8 cellular contexts compared by ENCODE assay signal in genomic region chr9:91193658-91194391, GRCh38.
DNase-seq lines count a peak whose midpoint lies in the region; ATAC-seq, FAIRE-seq and TF ChIP-seq lines count a peak whose summit lies in the region.

No MANE protein-coding gene starts in this region.

- CTCF ChIA-PET in endothelial cell of umbilical vein (lab: Charles Lee), result interaction anchor here (1.3 to 1.7 kb wide), 2 partner anchors 29 to 104 kb away, joined by 4 to 9 read pairs; no protein-coding TSS in a partner anchor

- dilution Hi-C loops in endothelial cell of umbilical vein (cut with MboI; ENCODE audit: extremely low pct_ligation_motif_present, low sequenced_read_pairs), result no loop called here

- TF ChIP-seq POLR2A in endothelial cell of umbilical vein (IDR thresholded peaks at IDR 0.05; ENCODE audit: low read depth, low read length), result peak; percentile 40

- peak overlapping the region; percentile 83 for H3K4me2 ChIP-seq in endothelial cell of umbilical vein (ENCODE audit: insufficient read depth, low read length)

- no peaks in the 10 kb centered on the region for H3K36me3 ChIP-seq in endothelial cell of umbilical vein (ENCODE audit: control insufficient read depth in 2 of 2, extremely low read depth in 1 of 2, insufficient read depth in 2 of 2, low read length in 2 of 2)

- H4K20me1 ChIP-seq in endothelial cell of umbilical vein (replicated peaks; ENCODE audit: control insufficient read depth, extremely low read depth, insufficient read depth, low read length), result no peaks in the 10 kb centered on the region

- DNase-seq in NCI-H2196 (lab: John Stamatoyannopoulos, UW; ENCODE audit: unreplicated experiment) (peak; percentile 70), NCI-H2196 treated with DMSO at 0.1 percent for 48 hours (lab: John Stamatoyannopoulos, UW; ENCODE audit: unreplicated experiment) (no peak), NOMO-1 (lab: John Stamatoyannopoulos, UW; ENCODE audit: unreplicated experiment in 2 of 2) (peak; percentile 59 to 63), endothelial cell of umbilical vein (ENCODE audit: low read depth, low spot score) (peak; percentile 94)
- peak; percentile 95 for DNase-seq in activated CD8-positive, alpha-beta memory T cell treated with anti-CD3 and anti-CD28 coated beads, Interleukin-2, amount 50 U/mL, for 48 hours
- DNase-seq in stimulated activated CD8-positive, alpha-beta memory T cell treated with anti-CD3 and anti-CD28 coated beads, Interleukin-2, amount 100 ng/mL, for 1 hour (ENCODE audit: low read depth in 2 of 2), result peak; percentile 33 to 38

- no peaks in the 10 kb centered on the region for H3K79me2 ChIP-seq in endothelial cell of umbilical vein (ENCODE audit: control insufficient read depth, insufficient read depth, low read length)

- peak; percentile 87 for FAIRE-seq in endothelial cell of umbilical vein (lab: Jason Lieb, UNC)

- POLR2A ChIA-PET in endothelial cell of umbilical vein (lab: Charles Lee), result no interaction called here

- H3K27me3 ChIP-seq in endothelial cell of umbilical vein (ENCODE audit: control insufficient read depth in 2 of 2, insufficient read depth in 2 of 2, low read length in 2 of 2) (no peaks in the 10 kb centered on the region), mononuclear cell (ENCODE audit: insufficient read depth, low read length) (no peaks in the 10 kb centered on the region)

- H3K9me3 ChIP-seq in endothelial cell of umbilical vein (replicated peaks; ENCODE audit: control insufficient read depth, insufficient read depth, low read length) (no peaks in the 10 kb centered on the region), mononuclear cell (ENCODE audit: low read depth, low read length) (no peaks in the 10 kb centered on the region)

- BruUV-seq in endothelial cell of umbilical vein (replicated peaks; lab: Mats Ljungman, UMichigan), result no TSS peak

- peak overlapping the region; percentile 51 for H2AFZ ChIP-seq in endothelial cell of umbilical vein (ENCODE audit: low read depth, low read length)

- H3K4me3 ChIP-seq in endothelial cell of umbilical vein (replicated peaks in 1 of 3; ENCODE audit: insufficient read depth in 1 of 3, low read depth in 1 of 3, low read length in 3 of 3) (peak overlapping the region in 2 of 3 experiments; percentile 28 to 51), mononuclear cell (ENCODE audit: low read length) (peak overlapping the region; percentile 45)

- peak overlapping the region; percentile 100 for H3K27ac ChIP-seq in endothelial cell of umbilical vein (ENCODE audit: insufficient read depth, low read depth, low read length)

- intact Hi-C loops in endothelial cell of umbilical vein (cut with micrococcal nuclease), result loop anchor here (1.0 to 5.0 kb wide), 11 partner anchors 30 to 229 kb away; partner anchors contain the start of genes AUH and NFIL3

- no peaks in the 10 kb centered on the region for H3K9me1 ChIP-seq in endothelial cell of umbilical vein (replicated peaks; ENCODE audit: control insufficient read depth, extremely low read depth, insufficient read depth, low read length)

- ATAC-seq in HG03066 (IDR thresholded peaks at IDR 0.05; ENCODE audit: low read depth, unreplicated experiment), result peak; percentile 75

- H3K4me1 ChIP-seq in endothelial cell of umbilical vein (ENCODE audit: control insufficient read depth, extremely low read depth, insufficient read depth, low read length) (peaks cover 21% of the 10 kb centered on the region), mononuclear cell (ENCODE audit: insufficient read depth, low read length) (peaks cover 61% of the 10 kb centered on the region)

- TF ChIP-seq CTCF in endothelial cell of umbilical vein (IDR thresholded peaks at IDR 0.05; ENCODE audit: extremely low read depth in 1 of 2, insufficient read depth in 1 of 2, low read depth in 1 of 2, low read length in 2 of 2), result no peak

- peak overlapping the region; percentile 99 for H3K9ac ChIP-seq in endothelial cell of umbilical vein (replicated peaks; ENCODE audit: extremely low read depth, insufficient read depth, low read length)

TF ChIP-seq in endothelial cell of umbilical vein, 7 proteins besides CTCF, POLR2A, EP300 and RAD21:
- TF ChIP-seq JUN (IDR thresholded peaks at IDR 0.05; ENCODE audit: borderline replicate concordance, insufficient read depth, insufficient read length, low read depth), result no peak
- TF ChIP-seq, protein P1, sequence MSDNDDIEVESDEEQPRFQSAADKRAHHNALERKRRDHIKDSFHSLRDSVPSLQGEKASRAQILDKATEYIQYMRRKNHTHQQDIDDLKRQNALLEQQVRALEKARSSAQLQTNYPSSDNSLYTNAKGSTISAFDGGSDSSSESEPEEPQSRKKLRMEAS (IDR thresholded peaks at IDR 0.05; ENCODE audit: insufficient read depth, insufficient read length), result no peak
- no peak for TF ChIP-seq EZH2 (IDR thresholded peaks at IDR 0.05; ENCODE audit: borderline replicate concordance, low read depth, low read length, severe bottlenecking)
- no peak for TF ChIP-seq MYC (IDR thresholded peaks at IDR 0.05; ENCODE audit: low read depth, low read length)
- TF ChIP-seq FOS (IDR thresholded peaks at IDR 0.05; ENCODE audit: borderline replicate concordance, insufficient read depth, low read length), result peak; percentile 25
- TF ChIP-seq GATA2 (IDR thresholded peaks at IDR 0.05; ENCODE audit: insufficient read depth, insufficient read length, low read depth, low read length), result peak; percentile 92
- peak; percentile 57 for TF ChIP-seq POLR2AphosphoS5 (IDR thresholded peaks at IDR 0.05; ENCODE audit: insufficient read depth, low read depth, low read length)
